In genomic region chr3:105584351-105584790, GRCh38 we compare ENCODE assay signal across 26 cellular contexts.
DNase-seq lines count a peak whose midpoint lies in the region; ATAC-seq, FAIRE-seq and TF ChIP-seq lines count a peak whose summit lies in the region.
"Had no signal": no experiment of that assay in that cellular context is flagged by ENCODE, and none has a peak within 500 bp of the region (broad histone marks: within the 10 kb centered on the region; RNA-seq: fewer than 3 reads in every experiment).

No MANE protein-coding gene starts in this region.

- no peaks in the 10 kb centered on the region for H3K9me2 ChIP-seq in PC-9 (ENCODE audit: insufficient read depth)

- in situ Hi-C loops in HepG2 (cut with HindIII; ENCODE audit: extremely low pct_ligation_motif_present, low pct_unique_long_range_greater_than_20kb): no loop called here

- no peak overlapping the region for H3K9ac ChIP-seq in HepG2 (ENCODE audit: insufficient read depth, low read depth, low read length)
- H3K9ac ChIP-seq: BLaER1, KMS-11 had no signal

- H3K27ac ChIP-seq in HepG2 (ENCODE audit: extremely low read length, insufficient read depth, low read length): no peak overlapping the region
- no peak overlapping the region for H3K27ac ChIP-seq in right lobe of liver
- no peak overlapping the region for H3K27ac ChIP-seq in PC-9
- H3K27ac ChIP-seq: BLaER1, body of pancreas, KMS-11 had no signal

- H3K36me3 ChIP-seq in HepG2 (replicated peaks in 1 of 2; ENCODE audit: control insufficient read depth in 1 of 2, insufficient read depth in 2 of 2, low read length in 2 of 2): no peaks in the 10 kb centered on the region
- H3K36me3 ChIP-seq in right lobe of liver: no peaks in the 10 kb centered on the region
- no peaks in the 10 kb centered on the region for H3K36me3 ChIP-seq in PC-9 (ENCODE audit: low read depth)
- H3K36me3 ChIP-seq: BLaER1, HAP-1 had no signal

- TF ChIP-seq CTCF in HepG2 (CRISPR knock-in tag; IDR thresholded peaks at IDR 0.05) (no peak), right lobe of liver (IDR thresholded peaks at IDR 0.05) (no peak), PC-9 (conservative IDR thresholded peaks at IDR 0.05) (no peak)

- BruUV-seq in HepG2 (replicated peaks; lab: Mats Ljungman, UMichigan) (no TSS peak), PC-9 (replicated peaks; lab: Mats Ljungman, UMichigan) (no TSS peak)

- H3K27me3 ChIP-seq in HepG2 (ENCODE audit: control insufficient read depth in 1 of 2, insufficient read depth in 2 of 2, low read length in 2 of 2) (no peaks in the 10 kb centered on the region), right lobe of liver (no peaks in the 10 kb centered on the region), PC-9 (ENCODE audit: insufficient read depth, low read depth) (no peaks in the 10 kb centered on the region)
- H3K27me3 ChIP-seq: BLaER1, body of pancreas had no signal

- H3K4me3 ChIP-seq in HepG2 (replicated peaks in 1 of 3; ENCODE audit: insufficient read depth in 1 of 3, low read depth in 2 of 3, low read length in 3 of 3): no peak overlapping the region
- H3K4me3 ChIP-seq in right lobe of liver: no peak overlapping the region
- no peak overlapping the region for H3K4me3 ChIP-seq in PC-9
- H3K4me3 ChIP-seq: BLaER1, body of pancreas, HAP-1 had no signal

- no CpG with 5 or more reads among the region's 1 CpG for WGBS in HepG2 (ENCODE audit: low lambda C conversion rate)
- WGBS in right lobe of liver (ENCODE audit: insufficient coverage, low coverage, low lambda C conversion rate, missing lambda C conversion rate): 83% methylated on average over 1 of the region's 1 CpG

- H3K4me1 ChIP-seq in HepG2 (ENCODE audit: insufficient read depth, low read length) (no peaks in the 10 kb centered on the region), right lobe of liver (no peaks in the 10 kb centered on the region), PC-9 (replicated peaks; ENCODE audit: insufficient read depth) (no peaks in the 10 kb centered on the region)
- H3K4me1 ChIP-seq: BLaER1, body of pancreas, Caco-2, HAP-1 had no signal

- POLR2A ChIA-PET in HepG2 (lab: Yijun Ruan, JAX): no interaction called here
- POLR2A ChIA-PET in PC-9 (lab: Charles Lee; ENCODE audit: unreplicated experiment): no interaction called here

- intact Hi-C loops in HepG2 (cut with micrococcal nuclease; ENCODE audit: unreplicated experiment): no loop called here
- intact Hi-C loops in right lobe of liver (cut with DNase I): no loop called here
- intact Hi-C loops in PC-9 (cut with micrococcal nuclease; ENCODE audit: unreplicated experiment): no loop called here

- no peaks in the 10 kb centered on the region for H4K20me1 ChIP-seq in HepG2 (ENCODE audit: insufficient read depth, low read length)
- no peaks in the 10 kb centered on the region for H4K20me1 ChIP-seq in PC-9 (ENCODE audit: insufficient read depth)
- H4K20me1 ChIP-seq: BLaER1 had no signal

- no peak for TF ChIP-seq RAD21 in HepG2 (CRISPR knock-in tag; IDR thresholded peaks at IDR 0.05)

- no peak for FAIRE-seq in HepG2 (lab: Jason Lieb, UNC)
- peak; percentile 76 for FAIRE-seq in urothelium cell line (lab: Jason Lieb, UNC)
- FAIRE-seq in H54 (lab: Jason Lieb, UNC): no peak
- FAIRE-seq: colon had no signal

- no peak for TF ChIP-seq POLR2A in HepG2 (IDR thresholded peaks at IDR 0.05; ENCODE audit: insufficient read depth in 1 of 2, low read depth in 2 of 2, low read length in 2 of 2)
- TF ChIP-seq POLR2A in right lobe of liver (IDR thresholded peaks at IDR 0.05): no peak
- TF ChIP-seq POLR2A in H54 (IDR thresholded peaks at IDR 0.05; ENCODE audit: low read depth, low read length): no peak

- H2AFZ ChIP-seq in HepG2 (ENCODE audit: low read length) (no peak overlapping the region), PC-9 (no peak overlapping the region)

- H3F3A ChIP-seq in PC-9 (ENCODE audit: insufficient read depth, low read depth): no peaks in the 10 kb centered on the region

- DNase-seq in HepG2 (ENCODE audit: low spot score) (no peak), right lobe of liver (no peak), PC-9 (peak; percentile 17 to 68), iris pigment epithelial cell (ENCODE audit: low read depth) (peak; percentile 26), urothelium cell line (ENCODE audit: low spot score) (no peak), mucosa of gallbladder (ENCODE audit: low spot score) (no peak), NCI-H2227 (lab: John Stamatoyannopoulos, UW; ENCODE audit: unreplicated experiment) (no peak), H54 (ENCODE audit: insufficient read length, low spot score) (no peak)
- DNase-seq: activated B cell treated with CpG ODN at 0.5 μM for 24 hours; activated CD4-positive, alpha-beta memory T cell treated with anti-CD3 and anti-CD28 coated beads for 36 hours; activated effector memory CD4-positive, alpha-beta T cell treated with anti-CD3 and anti-CD28 coated beads, Interleukin-2, amount 50 U/mL, for 16 hours; activated T-cell treated with anti-CD3 and anti-CD28 coated beads for 4 hours; body of pancreas; Caco-2; effector memory CD8-positive, alpha-beta T cell; left cardiac atrium; mesenchymal stem cell; naive thymus-derived CD8-positive, alpha-beta T cell; NCI-H2081 treated with DMSO at 0.1 percent for 48 hours; NCI-H524; right cardiac atrium had no signal

- TF ChIP-seq EP300 in HepG2 (IDR thresholded peaks at IDR 0.05; ENCODE audit: low read depth in 2 of 2, low read length in 2 of 2) (no peak), HepG2 (CRISPR knock-in tag; IDR thresholded peaks at IDR 0.05; ENCODE audit: borderline replicate concordance) (no peak)

- CTCF ChIA-PET in HepG2 (lab: Yijun Ruan, JAX; ENCODE audit: low intra/inter-chr PET ratio, low total read pairs) (no interaction called here), PC-9 (lab: Charles Lee) (no interaction called here)

- H3K9me3 ChIP-seq in HepG2 (ENCODE audit: low read length) (no peaks in the 10 kb centered on the region), right lobe of liver (no peaks in the 10 kb centered on the region), PC-9 (ENCODE audit: insufficient read depth, low read depth) (no peaks in the 10 kb centered on the region; the same call in 1 of the 2 replicates)
- H3K9me3 ChIP-seq: BLaER1, body of pancreas, Caco-2, HAP-1 had no signal

- H3K79me2 ChIP-seq in HepG2 (ENCODE audit: insufficient read depth, low read length) (no peaks in the 10 kb centered on the region), PC-9 (ENCODE audit: low read depth) (no peaks in the 10 kb centered on the region)

- H3K4me2 ChIP-seq in HepG2 (ENCODE audit: low read depth, low read length) (no peak overlapping the region), PC-9 (no peak overlapping the region)
- H3K4me2 ChIP-seq: BLaER1, KMS-11 had no signal

- peak; percentile 37 for ATAC-seq in HepG2
- no peak for ATAC-seq in right lobe of liver
- ATAC-seq: body of pancreas; effector memory CD8-positive, alpha-beta T cell; left cardiac atrium; naive thymus-derived CD8-positive, alpha-beta T cell; right cardiac atrium; Right ventricle myocardium inferior had no signal

TF ChIP-seq in HepG2, 621 proteins besides CTCF, POLR2A, EP300 and RAD21 (continues in another document):
- no peak for TF ChIP-seq ZMYM3 (CRISPR knock-in tag; IDR thresholded peaks at IDR 0.05)
- TF ChIP-seq ZC3H4 (CRISPR knock-in tag; IDR thresholded peaks at IDR 0.05; ENCODE audit: borderline replicate concordance): no peak
- no peak for TF ChIP-seq HOXA3 (CRISPR knock-in tag; IDR thresholded peaks at IDR 0.05)
- no peak for TF ChIP-seq ZNF230 (CRISPR knock-in tag; IDR thresholded peaks at IDR 0.05)
- no peak for TF ChIP-seq ZBTB26 (CRISPR knock-in tag; IDR thresholded peaks at IDR 0.05; ENCODE audit: borderline replicate concordance)
- no peak for TF ChIP-seq ARHGAP35 (CRISPR knock-in tag; IDR thresholded peaks at IDR 0.05; ENCODE audit: borderline replicate concordance)

Comparison
In these comparisons a context has a peak if more than half of its experiments do, and no peak if none do; other contexts are left out.
1. DNase-seq: peak in PC-9 (2 of 2) and iris pigment epithelial cell (single experiment); none in HepG2 (single experiment), right lobe of liver (0 of 3), urothelium cell line (single experiment), mucosa of gallbladder (single experiment), NCI-H2227 (single experiment) and H54 (single experiment).